In the genomic region with DNA sequence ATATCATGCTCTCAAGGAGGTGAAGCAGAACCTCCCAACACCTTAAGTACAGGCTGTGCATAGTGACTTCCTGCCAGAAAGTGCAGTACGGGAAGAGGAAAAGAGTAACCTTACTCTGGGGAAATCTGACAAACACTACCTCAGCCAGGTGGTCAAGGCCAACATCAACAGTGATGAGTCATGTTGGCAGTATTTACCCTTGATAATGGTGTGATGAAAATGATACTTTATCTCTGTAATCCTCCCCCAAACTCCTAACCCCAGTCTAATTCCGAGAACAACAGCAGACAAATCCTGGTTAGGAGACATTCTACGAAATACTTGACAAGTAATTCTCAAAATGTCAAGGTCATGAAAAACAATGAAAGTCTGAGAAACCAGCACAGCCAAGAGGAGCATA, we compare ENCODE assay signal across 1 cellular context.
A peak's percentile ranks its signal among the peaks of the same experiment; 100 is the strongest.
TF ChIP-seq lines count a peak whose summit lies in the region.

No MANE protein-coding gene starts in this region.

TF ChIP-seq in HepG2, 621 proteins besides CTCF, POLR2A, EP300 and RAD21 (continued from another document and continues in another):
- TF ChIP-seq, protein P1, sequence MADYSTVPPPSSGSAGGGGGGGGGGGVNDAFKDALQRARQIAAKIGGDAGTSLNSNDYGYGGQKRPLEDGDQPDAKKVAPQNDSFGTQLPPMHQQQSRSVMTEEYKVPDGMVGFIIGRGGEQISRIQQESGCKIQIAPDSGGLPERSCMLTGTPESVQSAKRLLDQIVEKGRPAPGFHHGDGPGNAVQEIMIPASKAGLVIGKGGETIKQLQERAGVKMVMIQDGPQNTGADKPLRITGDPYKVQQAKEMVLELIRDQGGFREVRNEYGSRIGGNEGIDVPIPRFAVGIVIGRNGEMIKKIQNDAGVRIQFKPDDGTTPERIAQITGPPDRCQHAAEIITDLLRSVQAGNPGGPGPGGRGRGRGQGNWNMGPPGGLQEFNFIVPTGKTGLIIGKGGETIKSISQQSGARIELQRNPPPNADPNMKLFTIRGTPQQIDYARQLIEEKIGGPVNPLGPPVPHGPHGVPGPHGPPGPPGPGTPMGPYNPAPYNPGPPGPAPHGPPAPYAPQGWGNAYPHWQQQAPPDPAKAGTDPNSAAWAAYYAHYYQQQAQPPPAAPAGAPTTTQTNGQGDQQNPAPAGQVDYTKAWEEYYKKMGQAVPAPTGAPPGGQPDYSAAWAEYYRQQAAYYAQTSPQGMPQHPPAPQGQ (CRISPR knock-in tag; IDR thresholded peaks at IDR 0.05; ENCODE audit: borderline replicate concordance), result no peak
- TF ChIP-seq MXI1 (IDR thresholded peaks at IDR 0.05; ENCODE audit: borderline replicate concordance, low read depth, low read length), result no peak
- TF ChIP-seq, protein P2, sequence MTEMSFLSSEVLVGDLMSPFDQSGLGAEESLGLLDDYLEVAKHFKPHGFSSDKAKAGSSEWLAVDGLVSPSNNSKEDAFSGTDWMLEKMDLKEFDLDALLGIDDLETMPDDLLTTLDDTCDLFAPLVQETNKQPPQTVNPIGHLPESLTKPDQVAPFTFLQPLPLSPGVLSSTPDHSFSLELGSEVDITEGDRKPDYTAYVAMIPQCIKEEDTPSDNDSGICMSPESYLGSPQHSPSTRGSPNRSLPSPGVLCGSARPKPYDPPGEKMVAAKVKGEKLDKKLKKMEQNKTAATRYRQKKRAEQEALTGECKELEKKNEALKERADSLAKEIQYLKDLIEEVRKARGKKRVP (CRISPR knock-in tag; IDR thresholded peaks at IDR 0.05), result peak in 1 of 2 experiments; percentile 49; a peak in 2 of 4 replicates
- no peak for TF ChIP-seq PHF8 (CRISPR knock-in tag; IDR thresholded peaks at IDR 0.05)
- TF ChIP-seq PAWR (CRISPR knock-in tag; IDR thresholded peaks at IDR 0.05; ENCODE audit: borderline replicate concordance), result no peak
- TF ChIP-seq, protein P3, sequence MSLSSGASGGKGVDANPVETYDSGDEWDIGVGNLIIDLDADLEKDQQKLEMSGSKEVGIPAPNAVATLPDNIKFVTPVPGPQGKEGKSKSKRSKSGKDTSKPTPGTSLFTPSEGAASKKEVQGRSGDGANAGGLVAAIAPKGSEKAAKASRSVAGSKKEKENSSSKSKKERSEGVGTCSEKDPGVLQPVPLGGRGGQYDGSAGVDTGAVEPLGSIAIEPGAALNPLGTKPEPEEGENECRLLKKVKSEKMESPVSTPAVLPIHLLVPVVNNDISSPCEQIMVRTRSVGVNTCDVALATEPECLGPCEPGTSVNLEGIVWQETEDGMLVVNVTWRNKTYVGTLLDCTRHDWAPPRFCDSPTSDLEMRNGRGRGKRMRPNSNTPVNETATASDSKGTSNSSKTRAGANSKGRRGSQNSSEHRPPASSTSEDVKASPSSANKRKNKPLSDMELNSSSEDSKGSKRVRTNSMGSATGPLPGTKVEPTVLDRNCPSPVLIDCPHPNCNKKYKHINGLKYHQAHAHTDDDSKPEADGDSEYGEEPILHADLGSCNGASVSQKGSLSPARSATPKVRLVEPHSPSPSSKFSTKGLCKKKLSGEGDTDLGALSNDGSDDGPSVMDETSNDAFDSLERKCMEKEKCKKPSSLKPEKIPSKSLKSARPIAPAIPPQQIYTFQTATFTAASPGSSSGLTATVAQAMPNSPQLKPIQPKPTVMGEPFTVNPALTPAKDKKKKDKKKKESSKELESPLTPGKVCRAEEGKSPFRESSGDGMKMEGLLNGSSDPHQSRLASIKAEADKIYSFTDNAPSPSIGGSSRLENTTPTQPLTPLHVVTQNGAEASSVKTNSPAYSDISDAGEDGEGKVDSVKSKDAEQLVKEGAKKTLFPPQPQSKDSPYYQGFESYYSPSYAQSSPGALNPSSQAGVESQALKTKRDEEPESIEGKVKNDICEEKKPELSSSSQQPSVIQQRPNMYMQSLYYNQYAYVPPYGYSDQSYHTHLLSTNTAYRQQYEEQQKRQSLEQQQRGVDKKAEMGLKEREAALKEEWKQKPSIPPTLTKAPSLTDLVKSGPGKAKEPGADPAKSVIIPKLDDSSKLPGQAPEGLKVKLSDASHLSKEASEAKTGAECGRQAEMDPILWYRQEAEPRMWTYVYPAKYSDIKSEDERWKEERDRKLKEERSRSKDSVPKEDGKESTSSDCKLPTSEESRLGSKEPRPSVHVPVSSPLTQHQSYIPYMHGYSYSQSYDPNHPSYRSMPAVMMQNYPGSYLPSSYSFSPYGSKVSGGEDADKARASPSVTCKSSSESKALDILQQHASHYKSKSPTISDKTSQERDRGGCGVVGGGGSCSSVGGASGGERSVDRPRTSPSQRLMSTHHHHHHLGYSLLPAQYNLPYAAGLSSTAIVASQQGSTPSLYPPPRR (CRISPR knock-in tag; IDR thresholded peaks at IDR 0.05; ENCODE audit: borderline replicate concordance), result no peak
- TF ChIP-seq, protein P4, sequence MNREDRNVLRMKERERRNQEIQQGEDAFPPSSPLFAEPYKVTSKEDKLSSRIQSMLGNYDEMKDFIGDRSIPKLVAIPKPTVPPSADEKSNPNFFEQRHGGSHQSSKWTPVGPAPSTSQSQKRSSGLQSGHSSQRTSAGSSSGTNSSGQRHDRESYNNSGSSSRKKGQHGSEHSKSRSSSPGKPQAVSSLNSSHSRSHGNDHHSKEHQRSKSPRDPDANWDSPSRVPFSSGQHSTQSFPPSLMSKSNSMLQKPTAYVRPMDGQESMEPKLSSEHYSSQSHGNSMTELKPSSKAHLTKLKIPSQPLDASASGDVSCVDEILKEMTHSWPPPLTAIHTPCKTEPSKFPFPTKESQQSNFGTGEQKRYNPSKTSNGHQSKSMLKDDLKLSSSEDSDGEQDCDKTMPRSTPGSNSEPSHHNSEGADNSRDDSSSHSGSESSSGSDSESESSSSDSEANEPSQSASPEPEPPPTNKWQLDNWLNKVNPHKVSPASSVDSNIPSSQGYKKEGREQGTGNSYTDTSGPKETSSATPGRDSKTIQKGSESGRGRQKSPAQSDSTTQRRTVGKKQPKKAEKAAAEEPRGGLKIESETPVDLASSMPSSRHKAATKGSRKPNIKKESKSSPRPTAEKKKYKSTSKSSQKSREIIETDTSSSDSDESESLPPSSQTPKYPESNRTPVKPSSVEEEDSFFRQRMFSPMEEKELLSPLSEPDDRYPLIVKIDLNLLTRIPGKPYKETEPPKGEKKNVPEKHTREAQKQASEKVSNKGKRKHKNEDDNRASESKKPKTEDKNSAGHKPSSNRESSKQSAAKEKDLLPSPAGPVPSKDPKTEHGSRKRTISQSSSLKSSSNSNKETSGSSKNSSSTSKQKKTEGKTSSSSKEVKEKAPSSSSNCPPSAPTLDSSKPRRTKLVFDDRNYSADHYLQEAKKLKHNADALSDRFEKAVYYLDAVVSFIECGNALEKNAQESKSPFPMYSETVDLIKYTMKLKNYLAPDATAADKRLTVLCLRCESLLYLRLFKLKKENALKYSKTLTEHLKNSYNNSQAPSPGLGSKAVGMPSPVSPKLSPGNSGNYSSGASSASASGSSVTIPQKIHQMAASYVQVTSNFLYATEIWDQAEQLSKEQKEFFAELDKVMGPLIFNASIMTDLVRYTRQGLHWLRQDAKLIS (CRISPR knock-in tag; IDR thresholded peaks at IDR 0.05), result no peak
- TF ChIP-seq, protein P5, sequence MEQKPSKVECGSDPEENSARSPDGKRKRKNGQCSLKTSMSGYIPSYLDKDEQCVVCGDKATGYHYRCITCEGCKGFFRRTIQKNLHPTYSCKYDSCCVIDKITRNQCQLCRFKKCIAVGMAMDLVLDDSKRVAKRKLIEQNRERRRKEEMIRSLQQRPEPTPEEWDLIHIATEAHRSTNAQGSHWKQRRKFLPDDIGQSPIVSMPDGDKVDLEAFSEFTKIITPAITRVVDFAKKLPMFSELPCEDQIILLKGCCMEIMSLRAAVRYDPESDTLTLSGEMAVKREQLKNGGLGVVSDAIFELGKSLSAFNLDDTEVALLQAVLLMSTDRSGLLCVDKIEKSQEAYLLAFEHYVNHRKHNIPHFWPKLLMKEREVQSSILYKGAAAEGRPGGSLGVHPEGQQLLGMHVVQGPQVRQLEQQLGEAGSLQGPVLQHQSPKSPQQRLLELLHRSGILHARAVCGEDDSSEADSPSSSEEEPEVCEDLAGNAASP (CRISPR knock-in tag; IDR thresholded peaks at IDR 0.05; ENCODE audit: borderline replicate concordance), result peak; percentile 85; the same call in 1 of the 2 replicates
- TF ChIP-seq, protein P6, sequence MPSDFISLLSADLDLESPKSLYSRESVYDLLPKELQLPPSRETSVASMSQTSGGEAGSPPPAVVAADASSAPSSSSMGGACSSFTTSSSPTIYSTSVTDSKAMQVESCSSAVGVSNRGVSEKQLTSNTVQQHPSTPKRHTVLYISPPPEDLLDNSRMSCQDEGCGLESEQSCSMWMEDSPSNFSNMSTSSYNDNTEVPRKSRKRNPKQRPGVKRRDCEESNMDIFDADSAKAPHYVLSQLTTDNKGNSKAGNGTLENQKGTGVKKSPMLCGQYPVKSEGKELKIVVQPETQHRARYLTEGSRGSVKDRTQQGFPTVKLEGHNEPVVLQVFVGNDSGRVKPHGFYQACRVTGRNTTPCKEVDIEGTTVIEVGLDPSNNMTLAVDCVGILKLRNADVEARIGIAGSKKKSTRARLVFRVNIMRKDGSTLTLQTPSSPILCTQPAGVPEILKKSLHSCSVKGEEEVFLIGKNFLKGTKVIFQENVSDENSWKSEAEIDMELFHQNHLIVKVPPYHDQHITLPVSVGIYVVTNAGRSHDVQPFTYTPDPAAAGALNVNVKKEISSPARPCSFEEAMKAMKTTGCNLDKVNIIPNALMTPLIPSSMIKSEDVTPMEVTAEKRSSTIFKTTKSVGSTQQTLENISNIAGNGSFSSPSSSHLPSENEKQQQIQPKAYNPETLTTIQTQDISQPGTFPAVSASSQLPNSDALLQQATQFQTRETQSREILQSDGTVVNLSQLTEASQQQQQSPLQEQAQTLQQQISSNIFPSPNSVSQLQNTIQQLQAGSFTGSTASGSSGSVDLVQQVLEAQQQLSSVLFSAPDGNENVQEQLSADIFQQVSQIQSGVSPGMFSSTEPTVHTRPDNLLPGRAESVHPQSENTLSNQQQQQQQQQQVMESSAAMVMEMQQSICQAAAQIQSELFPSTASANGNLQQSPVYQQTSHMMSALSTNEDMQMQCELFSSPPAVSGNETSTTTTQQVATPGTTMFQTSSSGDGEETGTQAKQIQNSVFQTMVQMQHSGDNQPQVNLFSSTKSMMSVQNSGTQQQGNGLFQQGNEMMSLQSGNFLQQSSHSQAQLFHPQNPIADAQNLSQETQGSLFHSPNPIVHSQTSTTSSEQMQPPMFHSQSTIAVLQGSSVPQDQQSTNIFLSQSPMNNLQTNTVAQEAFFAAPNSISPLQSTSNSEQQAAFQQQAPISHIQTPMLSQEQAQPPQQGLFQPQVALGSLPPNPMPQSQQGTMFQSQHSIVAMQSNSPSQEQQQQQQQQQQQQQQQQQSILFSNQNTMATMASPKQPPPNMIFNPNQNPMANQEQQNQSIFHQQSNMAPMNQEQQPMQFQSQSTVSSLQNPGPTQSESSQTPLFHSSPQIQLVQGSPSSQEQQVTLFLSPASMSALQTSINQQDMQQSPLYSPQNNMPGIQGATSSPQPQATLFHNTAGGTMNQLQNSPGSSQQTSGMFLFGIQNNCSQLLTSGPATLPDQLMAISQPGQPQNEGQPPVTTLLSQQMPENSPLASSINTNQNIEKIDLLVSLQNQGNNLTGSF (CRISPR knock-in tag; IDR thresholded peaks at IDR 0.05), result no peak
- peak; percentile 78 for TF ChIP-seq BCL6 (CRISPR knock-in tag; IDR thresholded peaks at IDR 0.05)
- TF ChIP-seq MED13 (CRISPR knock-in tag; IDR thresholded peaks at IDR 0.05), result no peak
- no peak for TF ChIP-seq RBAK (CRISPR knock-in tag; IDR thresholded peaks at IDR 0.05)
- TF ChIP-seq, protein P7, sequence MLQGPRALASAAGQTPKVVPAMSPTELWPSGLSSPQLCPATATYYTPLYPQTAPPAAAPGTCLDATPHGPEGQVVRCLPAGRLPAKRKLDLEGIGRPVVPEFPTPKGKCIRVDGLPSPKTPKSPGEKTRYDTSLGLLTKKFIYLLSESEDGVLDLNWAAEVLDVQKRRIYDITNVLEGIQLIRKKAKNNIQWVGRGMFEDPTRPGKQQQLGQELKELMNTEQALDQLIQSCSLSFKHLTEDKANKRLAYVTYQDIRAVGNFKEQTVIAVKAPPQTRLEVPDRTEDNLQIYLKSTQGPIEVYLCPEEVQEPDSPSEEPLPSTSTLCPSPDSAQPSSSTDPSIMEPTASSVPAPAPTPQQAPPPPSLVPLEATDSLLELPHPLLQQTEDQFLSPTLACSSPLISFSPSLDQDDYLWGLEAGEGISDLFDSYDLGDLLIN (CRISPR knock-in tag; IDR thresholded peaks at IDR 0.05; ENCODE audit: borderline replicate concordance), result no peak
- TF ChIP-seq PHB2 (IDR thresholded peaks at IDR 0.05; ENCODE audit: partially characterized antibody), result no peak
- TF ChIP-seq, protein P8, sequence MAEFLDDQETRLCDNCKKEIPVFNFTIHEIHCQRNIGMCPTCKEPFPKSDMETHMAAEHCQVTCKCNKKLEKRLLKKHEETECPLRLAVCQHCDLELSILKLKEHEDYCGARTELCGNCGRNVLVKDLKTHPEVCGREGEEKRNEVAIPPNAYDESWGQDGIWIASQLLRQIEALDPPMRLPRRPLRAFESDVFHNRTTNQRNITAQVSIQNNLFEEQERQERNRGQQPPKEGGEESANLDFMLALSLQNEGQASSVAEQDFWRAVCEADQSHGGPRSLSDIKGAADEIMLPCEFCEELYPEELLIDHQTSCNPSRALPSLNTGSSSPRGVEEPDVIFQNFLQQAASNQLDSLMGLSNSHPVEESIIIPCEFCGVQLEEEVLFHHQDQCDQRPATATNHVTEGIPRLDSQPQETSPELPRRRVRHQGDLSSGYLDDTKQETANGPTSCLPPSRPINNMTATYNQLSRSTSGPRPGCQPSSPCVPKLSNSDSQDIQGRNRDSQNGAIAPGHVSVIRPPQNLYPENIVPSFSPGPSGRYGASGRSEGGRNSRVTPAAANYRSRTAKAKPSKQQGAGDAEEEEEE (CRISPR knock-in tag; IDR thresholded peaks at IDR 0.05; ENCODE audit: borderline replicate concordance), result no peak
- no peak for TF ChIP-seq ZFY (CRISPR knock-in tag; IDR thresholded peaks at IDR 0.05)
- no peak for TF ChIP-seq ARNT (IDR thresholded peaks at IDR 0.05)
- no peak for TF ChIP-seq NFYB (CRISPR knock-in tag; IDR thresholded peaks at IDR 0.05)
- no peak for TF ChIP-seq ZNF720 (CRISPR knock-in tag; IDR thresholded peaks at IDR 0.05)
- TF ChIP-seq, protein P9, sequence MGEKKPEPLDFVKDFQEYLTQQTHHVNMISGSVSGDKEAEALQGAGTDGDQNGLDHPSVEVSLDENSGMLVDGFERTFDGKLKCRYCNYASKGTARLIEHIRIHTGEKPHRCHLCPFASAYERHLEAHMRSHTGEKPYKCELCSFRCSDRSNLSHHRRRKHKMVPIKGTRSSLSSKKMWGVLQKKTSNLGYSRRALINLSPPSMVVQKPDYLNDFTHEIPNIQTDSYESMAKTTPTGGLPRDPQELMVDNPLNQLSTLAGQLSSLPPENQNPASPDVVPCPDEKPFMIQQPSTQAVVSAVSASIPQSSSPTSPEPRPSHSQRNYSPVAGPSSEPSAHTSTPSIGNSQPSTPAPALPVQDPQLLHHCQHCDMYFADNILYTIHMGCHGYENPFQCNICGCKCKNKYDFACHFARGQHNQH (CRISPR knock-in tag; IDR thresholded peaks at IDR 0.05), result 0 out of 2 replicates have a peak, but pooled peaks have one; percentile 35
- TF ChIP-seq, protein P10, sequence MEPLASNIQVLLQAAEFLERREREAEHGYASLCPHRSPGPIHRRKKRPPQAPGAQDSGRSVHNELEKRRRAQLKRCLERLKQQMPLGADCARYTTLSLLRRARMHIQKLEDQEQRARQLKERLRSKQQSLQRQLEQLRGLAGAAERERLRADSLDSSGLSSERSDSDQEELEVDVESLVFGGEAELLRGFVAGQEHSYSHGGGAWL (CRISPR knock-in tag; IDR thresholded peaks at IDR 0.05), result no peak
- TF ChIP-seq, protein P11, sequence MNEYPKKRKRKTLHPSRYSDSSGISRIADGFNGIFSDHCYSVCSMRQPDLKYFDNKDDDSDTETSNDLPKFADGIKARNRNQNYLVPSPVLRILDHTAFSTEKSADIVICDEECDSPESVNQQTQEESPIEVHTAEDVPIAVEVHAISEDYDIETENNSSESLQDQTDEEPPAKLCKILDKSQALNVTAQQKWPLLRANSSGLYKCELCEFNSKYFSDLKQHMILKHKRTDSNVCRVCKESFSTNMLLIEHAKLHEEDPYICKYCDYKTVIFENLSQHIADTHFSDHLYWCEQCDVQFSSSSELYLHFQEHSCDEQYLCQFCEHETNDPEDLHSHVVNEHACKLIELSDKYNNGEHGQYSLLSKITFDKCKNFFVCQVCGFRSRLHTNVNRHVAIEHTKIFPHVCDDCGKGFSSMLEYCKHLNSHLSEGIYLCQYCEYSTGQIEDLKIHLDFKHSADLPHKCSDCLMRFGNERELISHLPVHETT (CRISPR knock-in tag; conservative IDR thresholded peaks at IDR 0.05), result no peak
- no peak for TF ChIP-seq PRMT3 (CRISPR knock-in tag; IDR thresholded peaks at IDR 0.05; ENCODE audit: borderline replicate concordance, low read depth)
- no peak for TF ChIP-seq TOE1 (CRISPR knock-in tag; IDR thresholded peaks at IDR 0.05)
- TF ChIP-seq ELF1 (CRISPR knock-in tag; IDR thresholded peaks at IDR 0.05), result no peak
